Comparison of ENCODE assay signal across 1 cellular context in the genomic region with DNA sequence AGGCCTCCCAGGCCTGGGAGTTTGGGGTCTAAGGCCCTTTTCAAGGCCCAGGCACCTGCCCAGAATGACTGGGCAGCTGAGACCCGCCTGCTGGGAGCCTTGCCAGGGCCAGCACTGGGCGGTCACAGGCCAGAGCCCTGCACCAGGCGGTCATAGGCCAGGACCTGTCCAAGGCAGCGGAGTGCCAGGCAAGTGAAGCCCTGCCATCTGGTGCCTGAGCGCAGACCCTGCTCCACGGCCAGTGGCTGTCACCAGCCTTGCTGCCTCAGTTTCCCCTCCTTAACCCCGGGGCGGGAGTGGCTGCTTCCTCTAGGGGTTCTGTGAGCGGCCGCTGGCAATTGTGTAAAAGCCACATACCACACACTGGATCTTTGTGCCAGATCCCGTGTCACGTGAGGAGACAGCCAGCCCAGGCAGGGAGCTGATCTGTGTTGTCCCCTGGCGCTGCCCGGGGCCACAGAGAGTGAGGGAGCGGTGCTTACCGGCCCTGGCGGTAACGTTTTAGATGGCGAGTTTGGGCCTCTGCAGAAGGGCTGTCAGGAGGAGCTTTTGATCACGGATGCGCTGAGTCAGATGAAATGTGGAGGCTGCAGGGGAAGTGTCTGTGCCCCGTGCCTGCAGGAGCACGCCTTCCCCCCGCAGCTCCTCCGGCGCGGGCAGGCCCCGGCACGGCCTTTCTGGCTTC.
TF ChIP-seq lines count a peak whose summit lies in the region.

No MANE protein-coding gene starts in this region.

TF ChIP-seq in HepG2, 621 proteins besides CTCF, POLR2A, EP300 and RAD21 (continued from another document and continues in another):
- TF ChIP-seq, protein P1, sequence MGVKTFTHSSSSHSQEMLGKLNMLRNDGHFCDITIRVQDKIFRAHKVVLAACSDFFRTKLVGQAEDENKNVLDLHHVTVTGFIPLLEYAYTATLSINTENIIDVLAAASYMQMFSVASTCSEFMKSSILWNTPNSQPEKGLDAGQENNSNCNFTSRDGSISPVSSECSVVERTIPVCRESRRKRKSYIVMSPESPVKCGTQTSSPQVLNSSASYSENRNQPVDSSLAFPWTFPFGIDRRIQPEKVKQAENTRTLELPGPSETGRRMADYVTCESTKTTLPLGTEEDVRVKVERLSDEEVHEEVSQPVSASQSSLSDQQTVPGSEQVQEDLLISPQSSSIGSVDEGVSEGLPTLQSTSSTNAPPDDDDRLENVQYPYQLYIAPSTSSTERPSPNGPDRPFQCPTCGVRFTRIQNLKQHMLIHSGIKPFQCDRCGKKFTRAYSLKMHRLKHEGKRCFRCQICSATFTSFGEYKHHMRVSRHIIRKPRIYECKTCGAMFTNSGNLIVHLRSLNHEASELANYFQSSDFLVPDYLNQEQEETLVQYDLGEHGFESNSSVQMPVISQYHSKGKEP (CRISPR knock-in tag; IDR thresholded peaks at IDR 0.05) = no peak
- TF ChIP-seq, protein P2, sequence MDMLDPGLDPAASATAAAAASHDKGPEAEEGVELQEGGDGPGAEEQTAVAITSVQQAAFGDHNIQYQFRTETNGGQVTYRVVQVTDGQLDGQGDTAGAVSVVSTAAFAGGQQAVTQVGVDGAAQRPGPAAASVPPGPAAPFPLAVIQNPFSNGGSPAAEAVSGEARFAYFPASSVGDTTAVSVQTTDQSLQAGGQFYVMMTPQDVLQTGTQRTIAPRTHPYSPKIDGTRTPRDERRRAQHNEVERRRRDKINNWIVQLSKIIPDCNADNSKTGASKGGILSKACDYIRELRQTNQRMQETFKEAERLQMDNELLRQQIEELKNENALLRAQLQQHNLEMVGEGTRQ (IDR thresholded peaks at IDR 0.05; ENCODE audit: low read depth, low read length) = peak; percentile 82
- TF ChIP-seq, protein P2 (CRISPR knock-in tag; IDR thresholded peaks at IDR 0.05; ENCODE audit: borderline replicate concordance) = peak; percentile 89; the same call in 1 of the 2 replicates
- TF ChIP-seq HDAC6 (IDR thresholded peaks at IDR 0.05; ENCODE audit: low read depth, low read length) = no peak
- TF ChIP-seq ATRX (CRISPR knock-in tag; IDR thresholded peaks at IDR 0.05; ENCODE audit: borderline replicate concordance) = no peak
- no peak for TF ChIP-seq ZNF878 (CRISPR knock-in tag; IDR thresholded peaks at IDR 0.05)
- TF ChIP-seq PLRG1 (conservative IDR thresholded peaks at IDR 0.05) = no peak
- TF ChIP-seq ONECUT2 (CRISPR knock-in tag; IDR thresholded peaks at IDR 0.05) = no peak
- no peak for TF ChIP-seq RBM22 (optimal IDR thresholded peaks at IDR 0.05; ENCODE audit: low read length)
- TF ChIP-seq IKZF4 (CRISPR knock-in tag; IDR thresholded peaks at IDR 0.05; ENCODE audit: borderline replicate concordance, low read depth, not compliant biosample characterization) = no peak
- TF ChIP-seq ZNF83 (CRISPR knock-in tag; IDR thresholded peaks at IDR 0.05; ENCODE audit: borderline replicate concordance) = no peak
- TF ChIP-seq, protein P3, sequence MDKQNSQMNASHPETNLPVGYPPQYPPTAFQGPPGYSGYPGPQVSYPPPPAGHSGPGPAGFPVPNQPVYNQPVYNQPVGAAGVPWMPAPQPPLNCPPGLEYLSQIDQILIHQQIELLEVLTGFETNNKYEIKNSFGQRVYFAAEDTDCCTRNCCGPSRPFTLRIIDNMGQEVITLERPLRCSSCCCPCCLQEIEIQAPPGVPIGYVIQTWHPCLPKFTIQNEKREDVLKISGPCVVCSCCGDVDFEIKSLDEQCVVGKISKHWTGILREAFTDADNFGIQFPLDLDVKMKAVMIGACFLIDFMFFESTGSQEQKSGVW (CRISPR knock-in tag; IDR thresholded peaks at IDR 0.05; ENCODE audit: borderline replicate concordance) = no peak
- TF ChIP-seq, protein P4, sequence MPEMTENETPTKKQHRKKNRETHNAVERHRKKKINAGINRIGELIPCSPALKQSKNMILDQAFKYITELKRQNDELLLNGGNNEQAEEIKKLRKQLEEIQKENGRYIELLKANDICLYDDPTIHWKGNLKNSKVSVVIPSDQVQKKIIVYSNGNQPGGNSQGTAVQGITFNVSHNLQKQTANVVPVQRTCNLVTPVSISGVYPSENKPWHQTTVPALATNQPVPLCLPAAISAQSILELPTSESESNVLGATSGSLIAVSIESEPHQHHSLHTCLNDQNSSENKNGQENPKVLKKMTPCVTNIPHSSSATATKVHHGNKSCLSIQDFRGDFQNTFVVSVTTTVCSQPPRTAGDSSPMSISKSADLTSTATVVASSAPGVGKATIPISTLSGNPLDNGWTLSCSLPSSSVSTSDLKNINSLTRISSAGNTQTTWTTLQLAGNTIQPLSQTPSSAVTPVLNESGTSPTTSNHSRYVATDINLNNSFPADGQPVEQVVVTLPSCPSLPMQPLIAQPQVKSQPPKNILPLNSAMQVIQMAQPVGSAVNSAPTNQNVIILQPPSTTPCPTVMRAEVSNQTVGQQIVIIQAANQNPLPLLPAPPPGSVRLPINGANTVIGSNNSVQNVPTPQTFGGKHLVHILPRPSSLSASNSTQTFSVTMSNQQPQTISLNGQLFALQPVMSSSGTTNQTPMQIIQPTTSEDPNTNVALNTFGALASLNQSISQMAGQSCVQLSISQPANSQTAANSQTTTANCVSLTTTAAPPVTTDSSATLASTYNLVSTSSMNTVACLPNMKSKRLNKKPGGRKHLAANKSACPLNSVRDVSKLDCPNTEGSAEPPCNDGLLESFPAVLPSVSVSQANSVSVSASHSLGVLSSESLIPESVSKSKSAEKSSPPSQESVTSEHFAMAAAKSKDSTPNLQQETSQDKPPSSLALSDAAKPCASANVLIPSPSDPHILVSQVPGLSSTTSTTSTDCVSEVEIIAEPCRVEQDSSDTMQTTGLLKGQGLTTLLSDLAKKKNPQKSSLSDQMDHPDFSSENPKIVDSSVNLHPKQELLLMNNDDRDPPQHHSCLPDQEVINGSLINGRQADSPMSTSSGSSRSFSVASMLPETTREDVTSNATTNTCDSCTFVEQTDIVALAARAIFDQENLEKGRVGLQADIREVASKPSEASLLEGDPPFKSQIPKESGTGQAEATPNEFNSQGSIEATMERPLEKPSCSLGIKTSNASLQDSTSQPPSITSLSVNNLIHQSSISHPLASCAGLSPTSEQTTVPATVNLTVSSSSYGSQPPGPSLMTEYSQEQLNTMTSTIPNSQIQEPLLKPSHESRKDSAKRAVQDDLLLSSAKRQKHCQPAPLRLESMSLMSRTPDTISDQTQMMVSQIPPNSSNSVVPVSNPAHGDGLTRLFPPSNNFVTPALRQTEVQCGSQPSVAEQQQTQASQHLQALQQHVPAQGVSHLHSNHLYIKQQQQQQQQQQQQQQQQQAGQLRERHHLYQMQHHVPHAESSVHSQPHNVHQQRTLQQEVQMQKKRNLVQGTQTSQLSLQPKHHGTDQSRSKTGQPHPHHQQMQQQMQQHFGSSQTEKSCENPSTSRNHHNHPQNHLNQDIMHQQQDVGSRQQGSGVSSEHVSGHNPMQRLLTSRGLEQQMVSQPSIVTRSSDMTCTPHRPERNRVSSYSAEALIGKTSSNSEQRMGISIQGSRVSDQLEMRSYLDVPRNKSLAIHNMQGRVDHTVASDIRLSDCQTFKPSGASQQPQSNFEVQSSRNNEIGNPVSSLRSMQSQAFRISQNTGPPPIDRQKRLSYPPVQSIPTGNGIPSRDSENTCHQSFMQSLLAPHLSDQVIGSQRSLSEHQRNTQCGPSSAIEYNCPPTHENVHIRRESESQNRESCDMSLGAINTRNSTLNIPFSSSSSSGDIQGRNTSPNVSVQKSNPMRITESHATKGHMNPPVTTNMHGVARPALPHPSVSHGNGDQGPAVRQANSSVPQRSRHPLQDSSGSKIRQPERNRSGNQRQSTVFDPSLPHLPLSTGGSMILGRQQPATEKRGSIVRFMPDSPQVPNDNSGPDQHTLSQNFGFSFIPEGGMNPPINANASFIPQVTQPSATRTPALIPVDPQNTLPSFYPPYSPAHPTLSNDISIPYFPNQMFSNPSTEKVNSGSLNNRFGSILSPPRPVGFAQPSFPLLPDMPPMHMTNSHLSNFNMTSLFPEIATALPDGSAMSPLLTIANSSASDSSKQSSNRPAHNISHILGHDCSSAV (CRISPR knock-in tag; IDR thresholded peaks at IDR 0.05; ENCODE audit: borderline replicate concordance) = no peak
- TF ChIP-seq ZNF775 (CRISPR knock-in tag; IDR thresholded peaks at IDR 0.05; ENCODE audit: borderline replicate concordance) = no peak
- TF ChIP-seq AGO1 (IDR thresholded peaks at IDR 0.05; ENCODE audit: low read depth, low read length, poor library complexity, severe bottlenecking) = peak; percentile 6
- TF ChIP-seq ZNF430 (CRISPR knock-in tag; IDR thresholded peaks at IDR 0.05) = no peak
- TF ChIP-seq, protein P5, sequence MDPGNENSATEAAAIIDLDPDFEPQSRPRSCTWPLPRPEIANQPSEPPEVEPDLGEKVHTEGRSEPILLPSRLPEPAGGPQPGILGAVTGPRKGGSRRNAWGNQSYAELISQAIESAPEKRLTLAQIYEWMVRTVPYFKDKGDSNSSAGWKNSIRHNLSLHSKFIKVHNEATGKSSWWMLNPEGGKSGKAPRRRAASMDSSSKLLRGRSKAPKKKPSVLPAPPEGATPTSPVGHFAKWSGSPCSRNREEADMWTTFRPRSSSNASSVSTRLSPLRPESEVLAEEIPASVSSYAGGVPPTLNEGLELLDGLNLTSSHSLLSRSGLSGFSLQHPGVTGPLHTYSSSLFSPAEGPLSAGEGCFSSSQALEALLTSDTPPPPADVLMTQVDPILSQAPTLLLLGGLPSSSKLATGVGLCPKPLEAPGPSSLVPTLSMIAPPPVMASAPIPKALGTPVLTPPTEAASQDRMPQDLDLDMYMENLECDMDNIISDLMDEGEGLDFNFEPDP (CRISPR knock-in tag; conservative IDR thresholded peaks at IDR 0.05) = no peak
- no peak for TF ChIP-seq ZNF850 (CRISPR knock-in tag; conservative IDR thresholded peaks at IDR 0.05)
- peak; percentile 94 for TF ChIP-seq BHLHE40 (IDR thresholded peaks at IDR 0.05; ENCODE audit: low read length)
- TF ChIP-seq, protein P6, sequence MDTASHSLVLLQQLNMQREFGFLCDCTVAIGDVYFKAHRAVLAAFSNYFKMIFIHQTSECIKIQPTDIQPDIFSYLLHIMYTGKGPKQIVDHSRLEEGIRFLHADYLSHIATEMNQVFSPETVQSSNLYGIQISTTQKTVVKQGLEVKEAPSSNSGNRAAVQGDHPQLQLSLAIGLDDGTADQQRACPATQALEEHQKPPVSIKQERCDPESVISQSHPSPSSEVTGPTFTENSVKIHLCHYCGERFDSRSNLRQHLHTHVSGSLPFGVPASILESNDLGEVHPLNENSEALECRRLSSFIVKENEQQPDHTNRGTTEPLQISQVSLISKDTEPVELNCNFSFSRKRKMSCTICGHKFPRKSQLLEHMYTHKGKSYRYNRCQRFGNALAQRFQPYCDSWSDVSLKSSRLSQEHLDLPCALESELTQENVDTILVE (CRISPR knock-in tag; IDR thresholded peaks at IDR 0.05) = no peak
- no peak for TF ChIP-seq NFE2L2 (IDR thresholded peaks at IDR 0.05; ENCODE audit: low read length)
- TF ChIP-seq ZNF136 (CRISPR knock-in tag; IDR thresholded peaks at IDR 0.05; ENCODE audit: low read depth) = no peak
- TF ChIP-seq, protein P7, sequence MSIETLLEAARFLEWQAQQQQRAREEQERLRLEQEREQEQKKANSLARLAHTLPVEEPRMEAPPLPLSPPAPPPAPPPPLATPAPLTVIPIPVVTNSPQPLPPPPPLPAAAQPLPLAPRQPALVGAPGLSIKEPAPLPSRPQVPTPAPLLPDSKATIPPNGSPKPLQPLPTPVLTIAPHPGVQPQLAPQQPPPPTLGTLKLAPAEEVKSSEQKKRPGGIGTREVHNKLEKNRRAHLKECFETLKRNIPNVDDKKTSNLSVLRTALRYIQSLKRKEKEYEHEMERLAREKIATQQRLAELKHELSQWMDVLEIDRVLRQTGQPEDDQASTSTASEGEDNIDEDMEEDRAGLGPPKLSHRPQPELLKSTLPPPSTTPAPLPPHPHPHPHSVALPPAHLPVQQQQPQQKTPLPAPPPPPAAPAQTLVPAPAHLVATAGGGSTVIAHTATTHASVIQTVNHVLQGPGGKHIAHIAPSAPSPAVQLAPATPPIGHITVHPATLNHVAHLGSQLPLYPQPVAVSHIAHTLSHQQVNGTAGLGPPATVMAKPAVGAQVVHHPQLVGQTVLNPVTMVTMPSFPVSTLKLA (IDR thresholded peaks at IDR 0.05) = no peak
- TF ChIP-seq ZBTB14 (CRISPR knock-in tag; IDR thresholded peaks at IDR 0.05) = 0 out of 2 replicates have a peak, but pooled peaks have one; percentile 9
- TF ChIP-seq, protein P8, sequence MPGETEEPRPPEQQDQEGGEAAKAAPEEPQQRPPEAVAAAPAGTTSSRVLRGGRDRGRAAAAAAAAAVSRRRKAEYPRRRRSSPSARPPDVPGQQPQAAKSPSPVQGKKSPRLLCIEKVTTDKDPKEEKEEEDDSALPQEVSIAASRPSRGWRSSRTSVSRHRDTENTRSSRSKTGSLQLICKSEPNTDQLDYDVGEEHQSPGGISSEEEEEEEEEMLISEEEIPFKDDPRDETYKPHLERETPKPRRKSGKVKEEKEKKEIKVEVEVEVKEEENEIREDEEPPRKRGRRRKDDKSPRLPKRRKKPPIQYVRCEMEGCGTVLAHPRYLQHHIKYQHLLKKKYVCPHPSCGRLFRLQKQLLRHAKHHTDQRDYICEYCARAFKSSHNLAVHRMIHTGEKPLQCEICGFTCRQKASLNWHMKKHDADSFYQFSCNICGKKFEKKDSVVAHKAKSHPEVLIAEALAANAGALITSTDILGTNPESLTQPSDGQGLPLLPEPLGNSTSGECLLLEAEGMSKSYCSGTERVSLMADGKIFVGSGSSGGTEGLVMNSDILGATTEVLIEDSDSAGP (CRISPR knock-in tag; IDR thresholded peaks at IDR 0.05; ENCODE audit: borderline replicate concordance) = no peak; the same call in 1 of the 2 replicates
- TF ChIP-seq YY1 (IDR thresholded peaks at IDR 0.05; ENCODE audit: insufficient read depth, insufficient replicate concordance, low read depth, low read length) = no peak
- 0 out of 2 replicates have a peak, but pooled peaks have one; percentile 20 for TF ChIP-seq MED13 (CRISPR knock-in tag; IDR thresholded peaks at IDR 0.05)
- TF ChIP-seq HNRNPH1 (optimal IDR thresholded peaks at IDR 0.05; ENCODE audit: low read depth, low read length) = no peak
- TF ChIP-seq DR1 (CRISPR knock-in tag; IDR thresholded peaks at IDR 0.05) = no peak; the same call in 1 of the 2 replicates
- 0 out of 2 replicates have a peak, but pooled peaks have one; percentile 6 for TF ChIP-seq ZNF768 (CRISPR knock-in tag; IDR thresholded peaks at IDR 0.05)
- TF ChIP-seq ZNF737 (CRISPR knock-in tag; IDR thresholded peaks at IDR 0.05; ENCODE audit: borderline replicate concordance) = no peak
- no peak for TF ChIP-seq SP1 (IDR thresholded peaks at IDR 0.05)
- TF ChIP-seq SP1 (CRISPR knock-in tag; IDR thresholded peaks at IDR 0.05) = no peak; the same call in 1 of the 2 replicates
- TF ChIP-seq CREM (IDR thresholded peaks at IDR 0.05) = no peak
- TF ChIP-seq CREM (CRISPR knock-in tag; IDR thresholded peaks at IDR 0.05) = no peak
- 0 out of 2 replicates have a peak, but pooled peaks have one; percentile 20 for TF ChIP-seq ZNF747 (CRISPR knock-in tag; IDR thresholded peaks at IDR 0.05; ENCODE audit: borderline replicate concordance)
- no peak for TF ChIP-seq ARID2 (CRISPR knock-in tag; IDR thresholded peaks at IDR 0.05; ENCODE audit: borderline replicate concordance)
